Comparison of ENCODE assay signal across 7 cellular contexts in genomic region chr11:114344494-114344893, GRCh38. TPM values are rescaled to one million over a fixed set of nuclear protein-coding genes. Genes with fewer than 3 reads are reported as not detected.
"Had no signal": no experiment of that assay in that cellular context is flagged by ENCODE, and none has a peak within 500 bp of the region (broad histone marks: within the 10 kb centered on the region; RNA-seq: fewer than 3 reads in every experiment).

No MANE protein-coding gene starts in this region.

- DNase-seq: IMR-90, KBM-7, KG1 had no signal

- H3K27ac ChIP-seq: HL-60 had no signal

- FAIRE-seq: HepG2, HTR-8/SVneo had no signal

- ATAC-seq: HepG2 had no signal

RNA-seq across cellular contexts. Expression of gene NNMT, which starts 48.3 kb away (rescaled TPM):
- total RNA-seq: HepG2 had no signal
- polyA plus RNA-seq: IgD-negative memory B cell had no signal
